1 cellular context compared by ENCODE assay signal in genomic region chr20:41002842-41003142, GRCh38.
TF ChIP-seq lines count a peak whose summit lies in the region.

No MANE protein-coding gene starts in this region.

TF ChIP-seq in HCT116, 20 proteins besides CTCF, POLR2A, EP300 and RAD21:
- no peak for TF ChIP-seq ZBTB33 (IDR thresholded peaks at IDR 0.05; ENCODE audit: extremely low read depth, insufficient replicate concordance, low read length)
- TF ChIP-seq ELF1 (IDR thresholded peaks at IDR 0.05; ENCODE audit: borderline replicate concordance, low read depth): no peak
- TF ChIP-seq ZNF274 (IDR thresholded peaks at IDR 0.05; ENCODE audit: low read depth, low read length): no peak
- TF ChIP-seq FOSL1 (IDR thresholded peaks at IDR 0.05; ENCODE audit: low read depth): no peak
- TF ChIP-seq MAX (IDR thresholded peaks at IDR 0.05): no peak
- TF ChIP-seq POLR2AphosphoS5 (IDR thresholded peaks at IDR 0.05; ENCODE audit: low read depth, low read length): no peak
- no peak for TF ChIP-seq SIN3A (IDR thresholded peaks at IDR 0.05; ENCODE audit: low read depth)
- TF ChIP-seq EGR1 (IDR thresholded peaks at IDR 0.05; ENCODE audit: low read depth): no peak
- no peak for TF ChIP-seq EZH2 (IDR thresholded peaks at IDR 0.05)
- TF ChIP-seq SP1 (IDR thresholded peaks at IDR 0.05; ENCODE audit: low read depth): no peak
- TF ChIP-seq CEBPB (IDR thresholded peaks at IDR 0.05; ENCODE audit: low read depth): no peak
- no peak for TF ChIP-seq ATF3 (IDR thresholded peaks at IDR 0.05)
- TF ChIP-seq ZFX (IDR thresholded peaks at IDR 0.05): no peak; the same call in 1 of the 2 replicates
- TF ChIP-seq TCF7L2 (IDR thresholded peaks at IDR 0.05; ENCODE audit: borderline replicate concordance, extremely low read depth, insufficient read depth, insufficient read length): no peak
- TF ChIP-seq JUND (IDR thresholded peaks at IDR 0.05): no peak
- TF ChIP-seq SRF (IDR thresholded peaks at IDR 0.05; ENCODE audit: low read depth): no peak
